Comparison of ENCODE assay signal across 19 cellular contexts in genomic region chr6:14533446-14533845, GRCh38.
DNase-seq lines count a peak whose midpoint lies in the region; ATAC-seq, FAIRE-seq and TF ChIP-seq lines count a peak whose summit lies in the region.
"Had no signal": no experiment of that assay in that cellular context is flagged by ENCODE, and none has a peak within 500 bp of the region (broad histone marks: within the 10 kb centered on the region; RNA-seq: fewer than 3 reads in every experiment).

No MANE protein-coding gene starts in this region.

- TF ChIP-seq RAD21 in A549 (conservative IDR thresholded peaks at IDR 0.05 in 1 of 2, IDR thresholded peaks at IDR 0.05 in 1 of 2), result no peak

- no peak overlapping the region for H3K4me3 ChIP-seq in A549
- H3K4me3 ChIP-seq in astrocyte (ENCODE audit: insufficient read depth, low read depth, low read length), result no peak overlapping the region
- no peak overlapping the region for H3K4me3 ChIP-seq in osteoblast (ENCODE audit: insufficient read depth, low read length)
- H3K4me3 ChIP-seq in colonic mucosa, result no peak overlapping the region
- H3K4me3 ChIP-seq: GM23248, SJSA1 had no signal

- H3K79me2 ChIP-seq in astrocyte (ENCODE audit: insufficient read depth, low read length), result no peaks in the 10 kb centered on the region
- H3K79me2 ChIP-seq in osteoblast (ENCODE audit: insufficient read depth, low read length), result no peaks in the 10 kb centered on the region

- CTCF ChIA-PET in A549 (lab: Yijun Ruan, JAX), result no interaction called here

- H3K4me1 ChIP-seq in A549 (peaks cover 11% of the 10 kb centered on the region; the same call in 1 of the 3 replicates), astrocyte (ENCODE audit: insufficient read depth, low read length) (no peaks in the 10 kb centered on the region), osteoblast (ENCODE audit: insufficient read depth, low read length) (no peaks in the 10 kb centered on the region), colonic mucosa (no peaks in the 10 kb centered on the region)
- H3K4me1 ChIP-seq: SJSA1 had no signal

- peak overlapping the region; percentile 42; the same call in 2 of the 3 replicates for H3K4me2 ChIP-seq in A549
- H3K4me2 ChIP-seq in astrocyte (ENCODE audit: low read length), result no peak overlapping the region
- H3K4me2 ChIP-seq in osteoblast (ENCODE audit: insufficient read depth, low read length), result peak overlapping the region; percentile 47
- H3K4me2 ChIP-seq: KMS-11 had no signal

- H3K36me3 Mint-ChIP-seq in HFFc6 (ENCODE audit: low read depth) (no peaks in the 10 kb centered on the region), astrocyte (ENCODE audit: low read depth, unreplicated experiment) (no peaks in the 10 kb centered on the region)
- H3K36me3 Mint-ChIP-seq: CD4-positive, CD25-positive, alpha-beta regulatory T cell had no signal

- no peak for TF ChIP-seq POLR2A in A549 (IDR thresholded peaks at IDR 0.05; ENCODE audit: low read length)

- TF ChIP-seq CTCF in A549 (IDR thresholded peaks at IDR 0.05), result no peak
- TF ChIP-seq CTCF in HFFc6 (IDR thresholded peaks at IDR 0.05), result no peak
- no peak for TF ChIP-seq CTCF in astrocyte (IDR thresholded peaks at IDR 0.05; ENCODE audit: insufficient read depth, low read depth, low read length)
- TF ChIP-seq CTCF in osteoblast (IDR thresholded peaks at IDR 0.05; ENCODE audit: extremely low read depth, low read depth, low read length), result no peak
- no peak for TF ChIP-seq CTCF in colonic mucosa (IDR thresholded peaks at IDR 0.05)

- H3K4me1 Mint-ChIP-seq in HFFc6 (ENCODE audit: low read depth), result peaks cover 15% of the 10 kb centered on the region
- H3K4me1 Mint-ChIP-seq in astrocyte (ENCODE audit: low read depth, unreplicated experiment), result no peaks in the 10 kb centered on the region
- H3K4me1 Mint-ChIP-seq: CD4-positive, CD25-positive, alpha-beta regulatory T cell had no signal

- no peaks in the 10 kb centered on the region for H3K36me3 ChIP-seq in astrocyte (ENCODE audit: insufficient read depth, low read length)
- no peaks in the 10 kb centered on the region for H3K36me3 ChIP-seq in osteoblast (ENCODE audit: insufficient read depth, low read length)
- no peaks in the 10 kb centered on the region for H3K36me3 ChIP-seq in colonic mucosa
- H3K36me3 ChIP-seq: SJSA1 had no signal

- ATAC-seq in A549, result no peak

- H3K9me3 ChIP-seq in A549, result 0 out of 3 replicates have a peak, but pooled peaks cover 2% of the 10 kb centered on the region
- H3K9me3 ChIP-seq in astrocyte (ENCODE audit: insufficient read depth, low read depth, low read length), result no peaks in the 10 kb centered on the region
- H3K9me3 ChIP-seq in osteoblast (ENCODE audit: low read depth, low read length), result no peaks in the 10 kb centered on the region
- no peaks in the 10 kb centered on the region for H3K9me3 ChIP-seq in colonic mucosa
- H3K9me3 ChIP-seq: SJSA1 had no signal

- no peaks in the 10 kb centered on the region for H3K9me3 Mint-ChIP-seq in HFFc6
- peaks cover 3% of the 10 kb centered on the region for H3K9me3 Mint-ChIP-seq in astrocyte (ENCODE audit: unreplicated experiment)

- no peak overlapping the region for H3K27ac Mint-ChIP-seq in HFFc6
- no peak overlapping the region for H3K27ac Mint-ChIP-seq in astrocyte (ENCODE audit: unreplicated experiment)
- H3K27ac Mint-ChIP-seq: CD4-positive, CD25-positive, alpha-beta regulatory T cell had no signal

- H3K9ac ChIP-seq in astrocyte (ENCODE audit: low read length), result no peak overlapping the region
- H3K9ac ChIP-seq in colonic mucosa (ENCODE audit: low read depth in 2 of 2, low read length in 2 of 2), result no peak overlapping the region
- H3K9ac ChIP-seq: GM23248, KMS-11 had no signal

- peak overlapping the region; percentile 58 for H3K4me3 Mint-ChIP-seq in HFFc6
- H3K4me3 Mint-ChIP-seq in astrocyte (ENCODE audit: unreplicated experiment), result no peak overlapping the region
- H3K4me3 Mint-ChIP-seq: CD4-positive, CD25-positive, alpha-beta regulatory T cell had no signal

- WGBS in A549 (ENCODE audit: missing lambda C conversion rate), result 16% methylated on average over 5 of the region's 5 CpGs

- H3K27me3 ChIP-seq in astrocyte (ENCODE audit: insufficient read depth, low read length) (peaks cover 5% of the 10 kb centered on the region), osteoblast (ENCODE audit: insufficient read depth, low read length) (no peaks in the 10 kb centered on the region), colonic mucosa (no peaks in the 10 kb centered on the region)
- H3K27me3 ChIP-seq: SJSA1 had no signal

- H3K27ac ChIP-seq in A549 (no peak overlapping the region), astrocyte (ENCODE audit: low read depth, low read length) (no peak overlapping the region), osteoblast (ENCODE audit: low read depth, low read length) (no peak overlapping the region), colonic mucosa (no peak overlapping the region)
- H3K27ac ChIP-seq: GM23248, KMS-11, RWPE1, SJSA1 had no signal

- TF ChIP-seq EP300 in A549 (IDR thresholded peaks at IDR 0.05), result no peak

- intact Hi-C loops in colonic mucosa (cut with DNase I), result no loop called here

- no peak overlapping the region for H2AFZ ChIP-seq in astrocyte (ENCODE audit: low read depth, low read length)
- no peak overlapping the region for H2AFZ ChIP-seq in osteoblast (ENCODE audit: low read length)
- H2AFZ ChIP-seq: GM23248 had no signal

- no peak for DNase-seq in A549 (ENCODE audit: low read depth in 1 of 2, low spot score in 1 of 2)
- DNase-seq in HFFc6, result peak; percentile 6
- peak; percentile 52 for DNase-seq in astrocyte (ENCODE audit: low read depth)
- no peak for DNase-seq in osteoblast (ENCODE audit: insufficient read length, low spot score, missing footprints)
- DNase-seq in NCI-H1436 (lab: John Stamatoyannopoulos, UW), result no peak
- DNase-seq in NCI-H187 treated with DMSO at 0.1 percent for 48 hours (lab: John Stamatoyannopoulos, UW), result no peak
- no peak for DNase-seq in colonic mucosa
- DNase-seq in NCI-H1417 treated with DMSO at 0.1 percent for 48 hours (lab: John Stamatoyannopoulos, UW), result no peak
- DNase-seq: CD4-positive, CD25-positive, alpha-beta regulatory T cell; DMS79 treated with DMSO at 0.1 percent for 48 hours; GF-D8; GM23248; NCI-H2081; NCI-H524; OCI-M1 had no signal

- POLR2A ChIA-PET in A549 (lab: Yijun Ruan, JAX), result no interaction called here

- H4K20me1 ChIP-seq in astrocyte (ENCODE audit: insufficient read depth, low read length), result no peaks in the 10 kb centered on the region
- H4K20me1 ChIP-seq in osteoblast (ENCODE audit: insufficient read depth, low read length), result no peaks in the 10 kb centered on the region

- FAIRE-seq in A549 (lab: Jason Lieb, UNC), result no peak
- no peak for FAIRE-seq in astrocyte (lab: Jason Lieb, UNC)
- FAIRE-seq: A204.1 had no signal

- peaks cover 9% of the 10 kb centered on the region; the same call in 1 of the 2 replicates for H3K27me3 Mint-ChIP-seq in HFFc6 (ENCODE audit: insufficient read depth)
- H3K27me3 Mint-ChIP-seq in astrocyte (ENCODE audit: low read depth, unreplicated experiment), result peaks cover 6% of the 10 kb centered on the region

TF ChIP-seq in A549, 52 proteins besides CTCF, POLR2A, EP300 and RAD21:
- TF ChIP-seq GATA3 (IDR thresholded peaks at IDR 0.05; ENCODE audit: borderline replicate concordance) (peak; percentile 45; the same call in 1 of the 2 replicates), REST (IDR thresholded peaks at IDR 0.05) (no peak)

Comparison
In these comparisons a context has a peak if more than half of its experiments do, and no peak if none do; other contexts are left out.
1. DNase-seq: peak in HFFc6 (single experiment) and astrocyte (single experiment); none in A549 (0 of 2), osteoblast (single experiment), NCI-H1436 (single experiment), NCI-H187 treated with DMSO at 0.1 percent for 48 hours (single experiment), colonic mucosa (single experiment) and NCI-H1417 treated with DMSO at 0.1 percent for 48 hours (single experiment).